In genomic region chr9:126985870-126986498, GRCh38 we compare ENCODE assay signal across 8 cellular contexts.
DNase-seq lines count a peak whose midpoint lies in the region; ATAC-seq and FAIRE-seq lines count a peak whose summit lies in the region.

No MANE protein-coding gene starts in this region.

- H3K9me3 Mint-ChIP-seq in activated CD4-positive, alpha-beta T cell treated with anti-CD3 and anti-CD28 coated beads for 36 hours (ENCODE audit: low read depth), result peaks cover 4% of the 10 kb centered on the region
- peaks cover 0 to 20% (median 8%) of the 10 kb centered on the region in 11 donors for H3K9me3 Mint-ChIP-seq in naive thymus-derived CD4-positive, alpha-beta T cell

- DNase-seq in DMS 273 treated with DMSO at 0.1 percent for 48 hours (lab: John Stamatoyannopoulos, UW), result peak; percentile 2
- peak; percentile 94 for DNase-seq in H4 (ENCODE audit: low spot score)
- DNase-seq in NCI-H2081 treated with DMSO at 0.1 percent for 48 hours (lab: John Stamatoyannopoulos, UW), result peak; percentile 24
- DNase-seq in activated CD4-positive, alpha-beta T cell treated with anti-CD3 and anti-CD28 coated beads for 36 hours, result peak; percentile 90
- DNase-seq in naive thymus-derived CD4-positive, alpha-beta T cell, result peak; percentile 57 to 97 (median 95)

- peak overlapping the region; percentile 5 for H3K4me3 ChIP-seq in naive thymus-derived CD4-positive, alpha-beta T cell (ENCODE audit: low read length)
- H3K4me3 ChIP-seq in thymus (ENCODE audit: low read length), result no peak overlapping the region

- H3K9me3 ChIP-seq in naive thymus-derived CD4-positive, alpha-beta T cell (ENCODE audit: control insufficient read depth in 2 of 3, low read length in 3 of 3), result peaks cover 0 to 9% (median 6%) of the 10 kb centered on the region in 3 experiments
- H3K9me3 ChIP-seq in thymus (ENCODE audit: control insufficient read depth), result peaks cover 3% of the 10 kb centered on the region

- peak; percentile 61 for FAIRE-seq in colon (lab: Jason Lieb, UNC)

- WGBS in thymus, result 4% methylated on average over 7 of the region's 7 CpGs

- intact Hi-C loops in activated CD4-positive, alpha-beta T cell treated with anti-CD3 and anti-CD28 coated beads for 36 hours (cut with DNase I, micrococcal nuclease), result loop anchor here (1.0 to 10.0 kb wide), 8 partner anchors 19 to 511 kb away; no protein-coding TSS in a partner anchor
- intact Hi-C loops in naive thymus-derived CD4-positive, alpha-beta T cell (cut with micrococcal nuclease), result loop anchor here (1.0 to 10.0 kb wide), 12 partner anchors 10 to 1141 kb away; partner anchors contain the start of genes LRSAM1 (in 1 of the 2), PTGES2 (in 1 of the 2), RPL12 (in 1 of the 2) and ZBTB34 (in 1 of the 2)

- H3K4me3 Mint-ChIP-seq in activated CD4-positive, alpha-beta T cell treated with anti-CD3 and anti-CD28 coated beads for 36 hours, result peak overlapping the region; percentile 13
- peak overlapping the region; percentile 58 to 88 (median 76) for H3K4me3 Mint-ChIP-seq in naive thymus-derived CD4-positive, alpha-beta T cell

- H3K27me3 ChIP-seq in naive thymus-derived CD4-positive, alpha-beta T cell (ENCODE audit: control insufficient read depth in 2 of 2, insufficient read depth in 2 of 2, low read length in 2 of 2), result peaks cover 0 to 4% of the 10 kb centered on the region in 2 donors
- peaks cover 57% of the 10 kb centered on the region for H3K27me3 ChIP-seq in thymus (ENCODE audit: control insufficient read depth, insufficient read depth)

- POLR2A ChIA-PET in activated CD4-positive, alpha-beta T cell treated with anti-CD3 and anti-CD28 coated beads for 36 hours (lab: Charles Lee), result interaction anchor here (0.7 to 1.9 kb wide), 3 partner anchors 11 to 19 kb away, joined by 3 to 17 read pairs (median 5); no protein-coding TSS in a partner anchor
- POLR2A ChIA-PET in naive thymus-derived CD4-positive, alpha-beta T cell (lab: Charles Lee), result interaction anchor here (1.0 to 1.7 kb wide), 4 partner anchors 14 to 465 kb away, joined by 3 to 9 read pairs (median 4); partner anchors contain the start of genes LRSAM1 and RPL12

- no peak overlapping the region for H3K27ac Mint-ChIP-seq in activated CD4-positive, alpha-beta T cell treated with anti-CD3 and anti-CD28 coated beads for 36 hours
- peak overlapping the region; percentile 44 to 91 (median 81) for H3K27ac Mint-ChIP-seq in naive thymus-derived CD4-positive, alpha-beta T cell

- ATAC-seq in activated CD4-positive, alpha-beta T cell treated with anti-CD3 and anti-CD28 coated beads for 36 hours, result peak; percentile 83
- peak; percentile 92 for ATAC-seq in naive thymus-derived CD4-positive, alpha-beta T cell
- no peak for ATAC-seq in HG03521 (IDR thresholded peaks at IDR 0.05; ENCODE audit: unreplicated experiment)

- CTCF ChIA-PET in activated CD4-positive, alpha-beta T cell treated with anti-CD3 and anti-CD28 coated beads for 36 hours (lab: Charles Lee), result interaction anchor here (1.2 to 1.7 kb wide), 2 partner anchors 19 to 213 kb away, joined by 8 to 10 read pairs; no protein-coding TSS in a partner anchor
- CTCF ChIA-PET in naive thymus-derived CD4-positive, alpha-beta T cell (lab: Charles Lee), result interaction anchor here (0.7 to 1.5 kb wide), 6 partner anchors 14 to 213 kb away, joined by 3 to 8 read pairs (median 3); no protein-coding TSS in a partner anchor

- peaks cover 5% of the 10 kb centered on the region for H3K36me3 Mint-ChIP-seq in activated CD4-positive, alpha-beta T cell treated with anti-CD3 and anti-CD28 coated beads for 36 hours (ENCODE audit: low read depth)
- H3K36me3 Mint-ChIP-seq in naive thymus-derived CD4-positive, alpha-beta T cell, result peaks cover 9 to 51% (median 13%) of the 10 kb centered on the region in 5 donors

- peaks cover 45% of the 10 kb centered on the region for H3K4me1 Mint-ChIP-seq in activated CD4-positive, alpha-beta T cell treated with anti-CD3 and anti-CD28 coated beads for 36 hours
- H3K4me1 Mint-ChIP-seq in naive thymus-derived CD4-positive, alpha-beta T cell, result peaks cover 53 to 69% (median 63%) of the 10 kb centered on the region in 7 donors

- H3K27ac ChIP-seq in naive thymus-derived CD4-positive, alpha-beta T cell (ENCODE audit: low read depth, low read length), result no peak overlapping the region
- peak overlapping the region; percentile 89 for H3K27ac ChIP-seq in thymus (ENCODE audit: low read depth)

- peaks cover 43 to 72% of the 10 kb centered on the region in 2 donors for H3K4me1 ChIP-seq in naive thymus-derived CD4-positive, alpha-beta T cell (ENCODE audit: control insufficient read depth in 2 of 2, insufficient read depth in 2 of 2, low read length in 2 of 2)
- H3K4me1 ChIP-seq in thymus (ENCODE audit: control insufficient read depth, insufficient read depth, low read length), result peaks cover 9% of the 10 kb centered on the region

- no peaks in the 10 kb centered on the region for H3K36me3 ChIP-seq in naive thymus-derived CD4-positive, alpha-beta T cell (ENCODE audit: control insufficient read depth in 2 of 3, insufficient read depth in 3 of 3, low read length in 3 of 3)
- H3K36me3 ChIP-seq in thymus (ENCODE audit: control insufficient read depth, insufficient read depth), result no peaks in the 10 kb centered on the region

- peaks cover 76% of the 10 kb centered on the region for H3K27me3 Mint-ChIP-seq in activated CD4-positive, alpha-beta T cell treated with anti-CD3 and anti-CD28 coated beads for 36 hours
- peaks cover 56 to 86% (median 70%) of the 10 kb centered on the region in 5 donors for H3K27me3 Mint-ChIP-seq in naive thymus-derived CD4-positive, alpha-beta T cell

Comparison
In these comparisons a context has a peak if more than half of its experiments do, and no peak if none do; other contexts are left out.
1. DNase-seq: peak in every context shown above with its lines; median percentile 95 in naive thymus-derived CD4-positive, alpha-beta T cell; 94 in H4; 90 in activated CD4-positive, alpha-beta T cell treated with anti-CD3 and anti-CD28 coated beads for 36 hours; 24 in NCI-H2081 treated with DMSO at 0.1 percent for 48 hours; 2 in DMS 273 treated with DMSO at 0.1 percent for 48 hours.